In the genomic region with DNA sequence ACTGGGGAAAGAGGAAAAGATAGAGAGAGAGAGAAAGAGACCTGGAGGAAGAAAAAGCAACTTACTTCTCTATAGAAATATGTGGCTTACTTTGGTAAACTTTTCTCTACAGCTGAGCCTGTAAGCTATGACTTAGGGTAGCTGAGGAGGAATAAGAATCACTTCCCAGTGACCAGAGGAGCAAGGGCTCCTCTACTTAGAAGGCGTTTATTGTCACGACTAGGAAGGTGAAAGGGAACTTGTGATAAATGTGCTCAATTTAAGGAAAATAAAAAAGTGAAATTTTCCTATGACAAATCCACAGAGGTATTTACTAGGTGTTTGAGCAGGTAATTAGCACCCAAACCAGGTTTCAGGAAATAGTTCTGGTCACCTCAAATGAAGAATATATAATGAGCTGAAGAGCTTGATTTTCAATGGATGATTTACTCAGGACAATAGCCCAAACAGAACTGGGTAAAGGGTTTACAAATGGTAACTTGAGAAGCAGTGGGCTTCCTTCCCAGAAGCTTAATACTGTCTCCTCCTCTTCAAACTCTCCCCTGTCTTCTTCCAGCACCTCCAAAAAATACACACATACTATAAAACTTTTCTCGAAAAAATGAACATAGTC, we compare ENCODE assay signal across 32 cellular contexts. TPM values are rescaled to one million over a fixed set of nuclear protein-coding genes. Genes with fewer than 3 reads are reported as not detected.
A peak's percentile ranks its signal among the peaks of the same experiment; 100 is the strongest.
DNase-seq lines count a peak whose midpoint lies in the region; ATAC-seq, FAIRE-seq and TF ChIP-seq lines count a peak whose summit lies in the region.
"Had no signal": no experiment of that assay in that cellular context is flagged by ENCODE, and none has a peak within 500 bp of the region (broad histone marks: within the 10 kb centered on the region; RNA-seq: fewer than 3 reads in every experiment).

No MANE protein-coding gene starts in this region.

- H3K9me2 ChIP-seq in GM23338 (ENCODE audit: insufficient read depth) = no peaks in the 10 kb centered on the region

- H3F3A ChIP-seq in GM23338 (replicated peaks; ENCODE audit: low read depth) = 0 out of 2 replicates have a peak, but pooled peaks cover 5% of the 10 kb centered on the region

- peak; percentile 37 for DNase-seq in GM23338 (ENCODE audit: low spot score)
- DNase-seq in NCI-H2029 (lab: John Stamatoyannopoulos, UW) = peak; percentile 61
- DNase-seq in NCI-H748 treated with DMSO at 0.1 percent for 48 hours (lab: John Stamatoyannopoulos, UW) = peak; percentile 3
- DNase-seq in dorsolateral prefrontal cortex = no peak
- no peak for DNase-seq in effector CD4-positive, alpha-beta T cell
- no peak for DNase-seq in erythroblast (lab: John Stamatoyannopoulos, UW)
- no peak for DNase-seq in D721Med (ENCODE audit: insufficient read length, low spot score)
- no peak for DNase-seq in retina
- DNase-seq: activated CD4-positive, alpha-beta T cell treated with anti-CD3 and anti-CD28 coated beads, Interleukin-2, amount 50 U/mL, for 1 hour; activated CD8-positive, alpha-beta memory T cell treated with anti-CD3 and anti-CD28 coated beads, Interleukin-2, amount 50 U/mL, for 48 hours; activated effector memory CD4-positive, alpha-beta T cell treated with Interleukin-2 at 50 U/mL for 16 hours; activated naive CD8-positive, alpha-beta T cell treated with anti-CD3 and anti-CD28 coated beads, Interleukin-2, amount 50 U/mL, for 24 hours; GF-D8; GOT3; heart left ventricle; immature natural killer cell; Kasumi-1; left ventricle myocardium superior; PC-3; SHP77 treated with DMSO at 0.1 percent for 48 hours; spleen; stimulated activated CD4-positive, alpha-beta T cell treated with anti-CD3 and anti-CD28 coated beads, Interleukin-4, amount 100 ng/mL, for 4 hours; stimulated activated naive CD8-positive, alpha-beta T cell treated with anti-CD3 and anti-CD28 coated beads, Interleukin-15, amount 100 ng/mL, for 72 hours had no signal

- ATAC-seq in GM23338 = peak; percentile 46
- ATAC-seq: activated naive CD8-positive, alpha-beta T cell treated with anti-CD3 and anti-CD28 coated beads, Interleukin-2, amount 50 U/mL, for 24 hours; heart left ventricle; left ventricle myocardium superior; PC-3; stimulated activated naive CD8-positive, alpha-beta T cell treated with anti-CD3 and anti-CD28 coated beads, Interleukin-15, amount 100 ng/mL, for 72 hours had no signal

- no peak for FAIRE-seq in D721Med (lab: Jason Lieb, UNC)
- FAIRE-seq: endothelial cell of umbilical vein had no signal

- intact Hi-C loops in dorsolateral prefrontal cortex (cut with DNase I) = loop anchor here in 1 of 2 donors (10.0 kb wide), 1 partner anchor 187 kb away; no protein-coding TSS in a partner anchor

- no peak overlapping the region for H3K27ac ChIP-seq in GM23338 (ENCODE audit: low read depth)
- H3K27ac ChIP-seq in dorsolateral prefrontal cortex = peak overlapping the region in 41 of 59 donors; percentile 0 to 92 (median 68)
- H3K27ac ChIP-seq: breast epithelium, C4-2B, coronary artery, heart left ventricle, spleen, tibial nerve had no signal

- H3K27me3 Mint-ChIP-seq in GM23338 (ENCODE audit: insufficient read depth, low read depth, poor library complexity) = peaks cover 7% of the 10 kb centered on the region

- no peaks in the 10 kb centered on the region for H3K79me2 ChIP-seq in GM23338 (replicated peaks; ENCODE audit: insufficient read depth)

- H3K27ac Mint-ChIP-seq in GM23338 = 0 out of 2 replicates have a peak overlapping the region, but pooled peaks have one; percentile 43
- H3K27ac Mint-ChIP-seq: activated naive CD8-positive, alpha-beta T cell treated with anti-CD3 and anti-CD28 coated beads, Interleukin-2, amount 50 U/mL, for 24 hours; immature natural killer cell had no signal

- H2AFZ ChIP-seq in GM23338 = no peak overlapping the region

- no peaks in the 10 kb centered on the region for H3K36me3 ChIP-seq in GM23338 (ENCODE audit: insufficient read depth)
- H3K36me3 ChIP-seq: breast epithelium, heart left ventricle, spleen, tibial nerve had no signal

- peak overlapping the region; percentile 73 for H3K4me2 ChIP-seq in GM23338

- no peaks in the 10 kb centered on the region for H3K36me3 Mint-ChIP-seq in GM23338 (ENCODE audit: low read depth)
- H3K36me3 Mint-ChIP-seq: immature natural killer cell had no signal

- H3K4me1 Mint-ChIP-seq in GM23338 = peaks cover 61% of the 10 kb centered on the region
- H3K4me1 Mint-ChIP-seq: activated naive CD8-positive, alpha-beta T cell treated with anti-CD3 and anti-CD28 coated beads, Interleukin-2, amount 50 U/mL, for 24 hours; immature natural killer cell; stimulated activated naive CD8-positive, alpha-beta T cell treated with anti-CD3 and anti-CD28 coated beads, Interleukin-15, amount 100 ng/mL, for 72 hours had no signal

- H4K20me1 ChIP-seq in GM23338 (replicated peaks; ENCODE audit: insufficient read depth) = no peaks in the 10 kb centered on the region

- TF ChIP-seq POLR2A in erythroblast (IDR thresholded peaks at IDR 0.05; ENCODE audit: low read length) = no peak

- peak overlapping the region; percentile 39 for H3K4me3 ChIP-seq in GM23338
- no peak overlapping the region for H3K4me3 ChIP-seq in dorsolateral prefrontal cortex
- H3K4me3 ChIP-seq: breast epithelium, coronary artery, heart left ventricle, spleen, tibial nerve had no signal

- H3K4me3 Mint-ChIP-seq in GM23338 = peak overlapping the region; percentile 42
- H3K4me3 Mint-ChIP-seq: activated naive CD8-positive, alpha-beta T cell treated with anti-CD3 and anti-CD28 coated beads, Interleukin-2, amount 50 U/mL, for 24 hours; immature natural killer cell; stimulated activated naive CD8-positive, alpha-beta T cell treated with anti-CD3 and anti-CD28 coated beads, Interleukin-15, amount 100 ng/mL, for 72 hours had no signal

- H3K9me3 Mint-ChIP-seq in GM23338 = no peaks in the 10 kb centered on the region
- H3K9me3 Mint-ChIP-seq: activated naive CD8-positive, alpha-beta T cell treated with anti-CD3 and anti-CD28 coated beads, Interleukin-2, amount 50 U/mL, for 24 hours; stimulated activated naive CD8-positive, alpha-beta T cell treated with anti-CD3 and anti-CD28 coated beads, Interleukin-15, amount 100 ng/mL, for 72 hours had no signal

- TF ChIP-seq CTCF in GM23338 (conservative IDR thresholded peaks at IDR 0.05; ENCODE audit: low read depth in 2 of 2) (no peak), dorsolateral prefrontal cortex (IDR thresholded peaks at IDR 0.05 in 54 of 56, conservative IDR thresholded peaks at IDR 0.05 in 2 of 56; ENCODE audit: low read depth in 1 of 56, partially characterized antibody in 56 of 56) (no peak), D721Med (IDR thresholded peaks at IDR 0.05; ENCODE audit: insufficient read depth, missing control alignments) (no peak)

- H3K27me3 ChIP-seq in GM23338 (ENCODE audit: insufficient read depth) (peaks cover 19% of the 10 kb centered on the region; the same call in 1 of the 2 replicates), dorsolateral prefrontal cortex (peaks cover 0 to 20% (median 0%) of the 10 kb centered on the region in 45 donors)
- H3K27me3 ChIP-seq: breast epithelium, tibial nerve had no signal

- H3K4me1 ChIP-seq in GM23338 (ENCODE audit: insufficient read depth) = peaks cover 56% of the 10 kb centered on the region
- H3K4me1 ChIP-seq: breast epithelium, heart left ventricle, spleen had no signal

TF ChIP-seq in GM23338, 12 proteins besides CTCF, POLR2A, EP300 and RAD21 (continues in another document):
- TF ChIP-seq ZNF114 (CRISPR knock-in tag; IDR thresholded peaks at IDR 0.05) = no peak
- TF ChIP-seq, protein P1, sequence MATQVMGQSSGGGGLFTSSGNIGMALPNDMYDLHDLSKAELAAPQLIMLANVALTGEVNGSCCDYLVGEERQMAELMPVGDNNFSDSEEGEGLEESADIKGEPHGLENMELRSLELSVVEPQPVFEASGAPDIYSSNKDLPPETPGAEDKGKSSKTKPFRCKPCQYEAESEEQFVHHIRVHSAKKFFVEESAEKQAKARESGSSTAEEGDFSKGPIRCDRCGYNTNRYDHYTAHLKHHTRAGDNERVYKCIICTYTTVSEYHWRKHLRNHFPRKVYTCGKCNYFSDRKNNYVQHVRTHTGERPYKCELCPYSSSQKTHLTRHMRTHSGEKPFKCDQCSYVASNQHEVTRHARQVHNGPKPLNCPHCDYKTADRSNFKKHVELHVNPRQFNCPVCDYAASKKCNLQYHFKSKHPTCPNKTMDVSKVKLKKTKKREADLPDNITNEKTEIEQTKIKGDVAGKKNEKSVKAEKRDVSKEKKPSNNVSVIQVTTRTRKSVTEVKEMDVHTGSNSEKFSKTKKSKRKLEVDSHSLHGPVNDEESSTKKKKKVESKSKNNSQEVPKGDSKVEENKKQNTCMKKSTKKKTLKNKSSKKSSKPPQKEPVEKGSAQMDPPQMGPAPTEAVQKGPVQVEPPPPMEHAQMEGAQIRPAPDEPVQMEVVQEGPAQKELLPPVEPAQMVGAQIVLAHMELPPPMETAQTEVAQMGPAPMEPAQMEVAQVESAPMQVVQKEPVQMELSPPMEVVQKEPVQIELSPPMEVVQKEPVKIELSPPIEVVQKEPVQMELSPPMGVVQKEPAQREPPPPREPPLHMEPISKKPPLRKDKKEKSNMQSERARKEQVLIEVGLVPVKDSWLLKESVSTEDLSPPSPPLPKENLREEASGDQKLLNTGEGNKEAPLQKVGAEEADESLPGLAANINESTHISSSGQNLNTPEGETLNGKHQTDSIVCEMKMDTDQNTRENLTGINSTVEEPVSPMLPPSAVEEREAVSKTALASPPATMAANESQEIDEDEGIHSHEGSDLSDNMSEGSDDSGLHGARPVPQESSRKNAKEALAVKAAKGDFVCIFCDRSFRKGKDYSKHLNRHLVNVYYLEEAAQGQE (IDR thresholded peaks at IDR 0.05; ENCODE audit: unreplicated experiment) = no peak
- no peak for TF ChIP-seq CREB1 (CRISPR knock-in tag; IDR thresholded peaks at IDR 0.05; ENCODE audit: low read depth)
- no peak for TF ChIP-seq NANOG (IDR thresholded peaks at IDR 0.05; ENCODE audit: borderline replicate concordance)
- no peak for TF ChIP-seq JUNB (IDR thresholded peaks at IDR 0.05; ENCODE audit: unreplicated experiment)
- TF ChIP-seq EZH2 (IDR thresholded peaks at IDR 0.05; ENCODE audit: low read depth, unreplicated experiment) = no peak
- no peak for TF ChIP-seq STAT1 (IDR thresholded peaks at IDR 0.05; ENCODE audit: unreplicated experiment)
- TF ChIP-seq POLR2AphosphoS5 (IDR thresholded peaks at IDR 0.05; ENCODE audit: low read depth) = no peak
- TF ChIP-seq EZH2phosphoT487 (IDR thresholded peaks at IDR 0.05; ENCODE audit: unreplicated experiment) = no peak

RNA-seq across cellular contexts. Expression of a gene that starts 46.1 kb away (rescaled TPM):
- total RNA-seq in GM23338 (2014; rRNA removed; shearing (Covaris generic)) = 211 and 228 TPM in 2 replicates
- polyA plus RNA-seq in GM23338 (2016; fragmentation: Nextera tagmentation; extraction: Ambion mirVana) = 105 and 117 TPM in 2 replicates
- 100 to 1,000 TPM in 10 of 120 experiments, 10 to 100 TPM in 110; 34.2 to 159 (median 72.8) TPM for total RNA-seq in dorsolateral prefrontal cortex
- total RNA-seq: HT-29; NCI-H460; PC-3; T-helper 1 cell treated with Interleukin-12 subunit alpha and Interleukin-12 subunit beta and Interleukin-4 antibody, amounts not matched to agents 30 ng/mL and 1 ng/mL, for 36 hours had no signal
- polyA plus RNA-seq: AG04450, immature natural killer cell had no signal

Comparison
In these comparisons a context has a peak if more than half of its experiments do, and no peak if none do; other contexts are left out.
1. DNase-seq: peak in GM23338 (single experiment), NCI-H2029 (single experiment) and NCI-H748 treated with DMSO at 0.1 percent for 48 hours (single experiment); none in dorsolateral prefrontal cortex (0 of 10), effector CD4-positive, alpha-beta T cell (single experiment), erythroblast (0 of 2), D721Med (single experiment) and retina (single experiment).